In genomic region chr4:74934016-74934821, GRCh38 we compare ENCODE assay signal across 8 cellular contexts. TPM values are rescaled to one million over a fixed set of nuclear protein-coding genes. Genes with fewer than 3 reads are reported as not detected.
DNase-seq lines count a peak whose midpoint lies in the region; ATAC-seq and TF ChIP-seq lines count a peak whose summit lies in the region.

No MANE protein-coding gene starts in this region.

- H3K4me1 Mint-ChIP-seq in CD8-positive, alpha-beta T cell (ENCODE audit: low read depth): peaks cover 10% of the 10 kb centered on the region
- peaks cover 16% of the 10 kb centered on the region for H3K4me1 Mint-ChIP-seq in activated naive CD4-positive, alpha-beta T cell treated with anti-CD3 and anti-CD28 coated beads, Interleukin-2, amount 10 ng/mL, durations not matched to agents 7 days and 5 days

- POLR2A ChIA-PET in CD8-positive, alpha-beta T cell (lab: Charles Lee): no interaction called here

- no peaks in the 10 kb centered on the region for H3K9me3 Mint-ChIP-seq in CD8-positive, alpha-beta T cell
- H3K9me3 Mint-ChIP-seq in activated naive CD4-positive, alpha-beta T cell treated with anti-CD3 and anti-CD28 coated beads, Interleukin-2, amount 10 ng/mL, durations not matched to agents 7 days and 5 days: no peaks in the 10 kb centered on the region

- peaks cover 9 to 12% (median 10%) of the 10 kb centered on the region in 3 donors for H3K4me1 ChIP-seq in skeletal muscle tissue (ENCODE audit: control insufficient read depth in 3 of 3, insufficient read depth in 3 of 3, low read length in 3 of 3)
- no peaks in the 10 kb centered on the region for H3K4me1 ChIP-seq in CD8-positive, alpha-beta T cell (ENCODE audit: insufficient read depth, low read length)

- H3K27ac ChIP-seq in skeletal muscle tissue (ENCODE audit: low read depth, low read length): peak overlapping the region; percentile 67
- H3K27ac ChIP-seq in CD8-positive, alpha-beta T cell (ENCODE audit: low read depth, low read length): no peak overlapping the region

- H3K4me3 ChIP-seq in GM08714 (ENCODE audit: low read length): peak overlapping the region; percentile 79
- peak overlapping the region; percentile 84 to 86 (median 84) for H3K4me3 ChIP-seq in skeletal muscle tissue (ENCODE audit: low read length in 3 of 3)
- H3K4me3 ChIP-seq in CD8-positive, alpha-beta T cell (ENCODE audit: low read depth, low read length): no peak overlapping the region

- H3K4me3 Mint-ChIP-seq in CD8-positive, alpha-beta T cell: no peak overlapping the region
- no peak overlapping the region for H3K4me3 Mint-ChIP-seq in activated naive CD4-positive, alpha-beta T cell treated with anti-CD3 and anti-CD28 coated beads, Interleukin-2, amount 10 ng/mL, durations not matched to agents 7 days and 5 days

- no peak for ATAC-seq in CD8-positive, alpha-beta T cell
- ATAC-seq in HG03159 (IDR thresholded peaks at IDR 0.05; ENCODE audit: unreplicated experiment): no peak

- H3K27ac Mint-ChIP-seq in CD8-positive, alpha-beta T cell: no peak overlapping the region
- H3K27ac Mint-ChIP-seq in activated naive CD4-positive, alpha-beta T cell treated with anti-CD3 and anti-CD28 coated beads, Interleukin-2, amount 10 ng/mL, durations not matched to agents 7 days and 5 days: no peak overlapping the region

- TF ChIP-seq CTCF in CD8-positive, alpha-beta T cell (IDR thresholded peaks at IDR 0.05): no peak

- DNase-seq in NCI-H2196 (lab: John Stamatoyannopoulos, UW; ENCODE audit: unreplicated experiment) (peak; percentile 9), T47D (ENCODE audit: low read depth in 1 of 2, low spot score in 1 of 2) (peak; percentile 4 to 38), inferior parietal cortex (ENCODE audit: extremely low spot score) (peak; percentile 44)
- DNase-seq in CD8-positive, alpha-beta T cell: no peak
- no peak for DNase-seq in activated naive CD4-positive, alpha-beta T cell treated with anti-CD3 and anti-CD28 coated beads, Interleukin-2, amount 10 ng/mL, durations not matched to agents 7 days and 5 days

- H3K9ac ChIP-seq in skeletal muscle tissue (ENCODE audit: low read depth in 1 of 3, low read length in 3 of 3): peak overlapping the region; percentile 74 to 78 (median 74)

- no peaks in the 10 kb centered on the region for H3K36me3 ChIP-seq in skeletal muscle tissue (ENCODE audit: control insufficient read depth in 3 of 3, insufficient read depth in 3 of 3, low read length in 3 of 3)
- no peaks in the 10 kb centered on the region for H3K36me3 ChIP-seq in CD8-positive, alpha-beta T cell (ENCODE audit: insufficient read depth, low read length)

- H3K36me3 Mint-ChIP-seq in CD8-positive, alpha-beta T cell: no peaks in the 10 kb centered on the region
- H3K36me3 Mint-ChIP-seq in activated naive CD4-positive, alpha-beta T cell treated with anti-CD3 and anti-CD28 coated beads, Interleukin-2, amount 10 ng/mL, durations not matched to agents 7 days and 5 days: peaks cover 1% of the 10 kb centered on the region

- peaks cover 55% of the 10 kb centered on the region for H3K27me3 Mint-ChIP-seq in CD8-positive, alpha-beta T cell (ENCODE audit: low read depth)
- H3K27me3 Mint-ChIP-seq in activated naive CD4-positive, alpha-beta T cell treated with anti-CD3 and anti-CD28 coated beads, Interleukin-2, amount 10 ng/mL, durations not matched to agents 7 days and 5 days: peaks cover 58% of the 10 kb centered on the region

- intact Hi-C loops in CD8-positive, alpha-beta T cell (cut with DNase I, micrococcal nuclease): no loop called here

- H3K9me3 ChIP-seq in skeletal muscle tissue (ENCODE audit: control insufficient read depth in 3 of 3, low read length in 3 of 3): no peaks in the 10 kb centered on the region
- H3K9me3 ChIP-seq in CD8-positive, alpha-beta T cell (ENCODE audit: low read length): no peaks in the 10 kb centered on the region

- peaks cover 0 to 7% (median 2%) of the 10 kb centered on the region in 3 donors for H3K27me3 ChIP-seq in skeletal muscle tissue (ENCODE audit: control insufficient read depth in 3 of 3, insufficient read depth in 3 of 3, low read length in 3 of 3)
- peaks cover 8% of the 10 kb centered on the region for H3K27me3 ChIP-seq in CD8-positive, alpha-beta T cell (ENCODE audit: insufficient read depth, low read length)

- in situ Hi-C loops in T47D (cut with HindIII; ENCODE audit: low pct_unique_long_range_greater_than_20kb, low sequenced_read_pairs): no loop called here

- CTCF ChIA-PET in CD8-positive, alpha-beta T cell (lab: Charles Lee): no interaction called here
- CTCF ChIA-PET in activated naive CD4-positive, alpha-beta T cell treated with anti-CD3 and anti-CD28 coated beads, Interleukin-2, amount 10 ng/mL, durations not matched to agents 7 days and 5 days (lab: Charles Lee): no interaction called here

RNA-seq across cellular contexts. Expression of gene PARM1, which starts 1.3 kb away (rescaled TPM):
- total RNA-seq in skeletal muscle tissue: 28.7 TPM
- total RNA-seq in CD8-positive, alpha-beta T cell: not detected

Comparison
In these comparisons a context has a peak if more than half of its experiments do, and no peak if none do; other contexts are left out.
1. DNase-seq: peak in NCI-H2196 (single experiment), T47D (2 of 2) and inferior parietal cortex (single experiment); none in CD8-positive, alpha-beta T cell (0 of 7) and activated naive CD4-positive, alpha-beta T cell treated with anti-CD3 and anti-CD28 coated beads, Interleukin-2, amount 10 ng/mL, durations not matched to agents 7 days and 5 days (single experiment).
2. RNA of gene PARM1, which starts 1.3 kb away (total RNA-seq): 28.7 TPM in skeletal muscle tissue (single experiment); not detected in CD8-positive, alpha-beta T cell; every median in the first group is over 10 times any median in the second.